8 cellular contexts compared by ENCODE assay signal in genomic region chr12:95548539-95549391, GRCh38. TPM values are rescaled to one million over a fixed set of nuclear protein-coding genes. Genes with fewer than 3 reads are reported as not detected.
DNase-seq lines count a peak whose midpoint lies in the region; TF ChIP-seq lines count a peak whose summit lies in the region.

No MANE protein-coding gene starts in this region.

- no peaks in the 10 kb centered on the region; the same call in 1 of the 2 replicates for H3K4me1 ChIP-seq in H9 (ENCODE audit: insufficient read depth, low read length)
- peaks cover 40% of the 10 kb centered on the region for H3K4me1 ChIP-seq in iPS-18a (ENCODE audit: control insufficient read depth, low read depth, low read length)
- peaks cover 0 to 8% (median 4%) of the 10 kb centered on the region in 3 donors for H3K4me1 ChIP-seq in skeletal muscle tissue (ENCODE audit: control insufficient read depth in 3 of 3, insufficient read depth in 3 of 3, low read length in 3 of 3)

- H3K36me3 ChIP-seq in iPS-18a (ENCODE audit: control insufficient read depth, low read depth, low read length), result no peaks in the 10 kb centered on the region
- H3K36me3 ChIP-seq in skeletal muscle tissue (ENCODE audit: control insufficient read depth in 3 of 3, insufficient read depth in 3 of 3, low read length in 3 of 3), result no peaks in the 10 kb centered on the region

- peak overlapping the region; percentile 94 to 100 (median 99) for H3K27ac Mint-ChIP-seq in H9
- H3K27ac Mint-ChIP-seq in T-helper 2 cell treated with Interferon-gamma antibody and Interleukin-4, amounts not matched to agents 5 μg/mL and 100 μg/mL, for 36 hours, result peak overlapping the region; percentile 74

- DNase-seq in H9 (peak; percentile 85), astrocyte of the cerebellum (ENCODE audit: low read depth) (no peak), NAMALWA (ENCODE audit: low spot score) (no peak), amniotic stem cell (lab: John Stamatoyannopoulos, UW) (no peak), NCI-H446 treated with DMSO at 0.1 percent for 48 hours (lab: John Stamatoyannopoulos, UW) (no peak)
- peak; percentile 65 for DNase-seq in T-helper 2 cell treated with Interferon-gamma antibody and Interleukin-4, amounts not matched to agents 5 μg/mL and 100 μg/mL, for 36 hours (ENCODE audit: low spot score)

- H3K23ac ChIP-seq in H9 (ENCODE audit: insufficient read length, low read depth, low read length), result peak overlapping the region; percentile 74

- H3K36me3 Mint-ChIP-seq in H9 (ENCODE audit: insufficient read depth in 1 of 3, low read depth in 3 of 3), result peaks cover 19 to 28% (median 19%) of the 10 kb centered on the region in 3 experiments
- peaks cover 5% of the 10 kb centered on the region for H3K36me3 Mint-ChIP-seq in T-helper 2 cell treated with Interferon-gamma antibody and Interleukin-4, amounts not matched to agents 5 μg/mL and 100 μg/mL, for 36 hours (ENCODE audit: low read depth)

- H3K9me3 ChIP-seq in H9 (ENCODE audit: control insufficient read depth, low read depth, low read length) (no peaks in the 10 kb centered on the region), iPS-18a (ENCODE audit: control insufficient read depth, low read depth, low read length) (no peaks in the 10 kb centered on the region), skeletal muscle tissue (ENCODE audit: control insufficient read depth in 3 of 3, low read length in 3 of 3) (peaks cover 0 to 5% (median 0%) of the 10 kb centered on the region in 3 donors)

- peak overlapping the region; percentile 87 for H3K18ac ChIP-seq in H9 (ENCODE audit: insufficient read length, low read depth, low read length)

- H2AK5ac ChIP-seq in H9 (ENCODE audit: insufficient read length, low read length), result no peak overlapping the region

- H4K8ac ChIP-seq in H9 (replicated peaks; ENCODE audit: insufficient read length, low read depth, low read length), result no peak overlapping the region

- H3K79me2 ChIP-seq in H9 (ENCODE audit: insufficient read depth, low read length), result peaks cover 19% of the 10 kb centered on the region; the same call in 1 of the 2 replicates

- peak overlapping the region; percentile 37 for H4K5ac ChIP-seq in H9 (ENCODE audit: insufficient read length, low read depth, low read length)

- no peaks in the 10 kb centered on the region for H3K79me1 ChIP-seq in H9 (ENCODE audit: insufficient read depth, low read depth, low read length, poor library complexity, severe bottlenecking)

- no CpG with 5 or more reads among the region's 98 CpGs for WGBS in H9 (ENCODE audit: extremely low coverage, insufficient read length, low lambda C conversion rate)

- H4K20me1 ChIP-seq in H9 (ENCODE audit: control insufficient read depth, insufficient read depth, insufficient read length), result no peaks in the 10 kb centered on the region

- peaks cover 1% of the 10 kb centered on the region; the same call in 1 of the 2 replicates for H3K27me3 Mint-ChIP-seq in H9 (ENCODE audit: low read depth)
- peaks cover 21% of the 10 kb centered on the region for H3K27me3 Mint-ChIP-seq in T-helper 2 cell treated with Interferon-gamma antibody and Interleukin-4, amounts not matched to agents 5 μg/mL and 100 μg/mL, for 36 hours (ENCODE audit: low read depth)

- H3K27ac ChIP-seq in H9 (ENCODE audit: insufficient read length, low read depth, low read length), result peak overlapping the region; percentile 88
- H3K27ac ChIP-seq in iPS-18a (ENCODE audit: low read length), result peak overlapping the region; percentile 83
- H3K27ac ChIP-seq in skeletal muscle tissue (ENCODE audit: low read depth, low read length), result no peak overlapping the region

- no peak overlapping the region for H2BK20ac ChIP-seq in H9 (ENCODE audit: low read depth, low read length, poor library complexity, severe bottlenecking)

- peaks cover 3% of the 10 kb centered on the region for H3K23me2 ChIP-seq in H9 (ENCODE audit: insufficient read length, low read depth, low read length, poor library complexity, severe bottlenecking)

- in situ Hi-C loops in astrocyte of the cerebellum (cut with HindIII; ENCODE audit: low sequenced_read_pairs), result loop anchor here (25.0 kb wide), 1 partner anchor 436 kb away; no protein-coding TSS in a partner anchor

- peak overlapping the region; percentile 67 for H3K4me3 ChIP-seq in astrocyte of the cerebellum (ENCODE audit: low read depth, low read length)
- H3K4me3 ChIP-seq in iPS-18a (ENCODE audit: low read length), result peak overlapping the region; percentile 99
- peak overlapping the region; percentile 61 to 71 (median 64) for H3K4me3 ChIP-seq in skeletal muscle tissue (ENCODE audit: low read length in 3 of 3)

- H2BK5ac ChIP-seq in H9 (ENCODE audit: insufficient read length, low read length), result peak overlapping the region; percentile 29

- TF ChIP-seq CTCF in H9 (conservative IDR thresholded peaks at IDR 0.05), result 0 out of 3 replicates have a peak, but pooled peaks have one; percentile 15
- TF ChIP-seq CTCF in astrocyte of the cerebellum (IDR thresholded peaks at IDR 0.05; ENCODE audit: low read depth, low read length, missing control alignments), result no peak

- peaks cover 52 to 57% of the 10 kb centered on the region in 2 experiments for H3K4me1 Mint-ChIP-seq in H9
- H3K4me1 Mint-ChIP-seq in T-helper 2 cell treated with Interferon-gamma antibody and Interleukin-4, amounts not matched to agents 5 μg/mL and 100 μg/mL, for 36 hours (ENCODE audit: low read depth), result peaks cover 44% of the 10 kb centered on the region

- H2BK12ac ChIP-seq in H9 (ENCODE audit: insufficient read length, low read depth, low read length), result no peak overlapping the region

- H3T11ph ChIP-seq in H9 (ENCODE audit: low read length), result no peak overlapping the region

- no peak overlapping the region for H2BK15ac ChIP-seq in H9 (ENCODE audit: low read depth, low read length)

- H2AFZ ChIP-seq in H9 (ENCODE audit: low read length), result no peak overlapping the region

- H2BK120ac ChIP-seq in H9 (ENCODE audit: low read depth, low read length, poor library complexity, severe bottlenecking), result peak overlapping the region; percentile 62

- peaks cover 0 to 5% of the 10 kb centered on the region in 2 experiments; a peak in 2 of 5 replicates for H3K9me3 Mint-ChIP-seq in H9
- H3K9me3 Mint-ChIP-seq in T-helper 2 cell treated with Interferon-gamma antibody and Interleukin-4, amounts not matched to agents 5 μg/mL and 100 μg/mL, for 36 hours, result peaks cover 7% of the 10 kb centered on the region

- peak overlapping the region; percentile 92 for H3K4me2 ChIP-seq in H9 (ENCODE audit: insufficient read depth, insufficient read length, low read length)

- peak overlapping the region; percentile 83 to 96 for H3K4me3 Mint-ChIP-seq in H9
- H3K4me3 Mint-ChIP-seq in T-helper 2 cell treated with Interferon-gamma antibody and Interleukin-4, amounts not matched to agents 5 μg/mL and 100 μg/mL, for 36 hours, result peak overlapping the region; percentile 89

- H4K91ac ChIP-seq in H9 (ENCODE audit: insufficient read length, low read depth, low read length), result no peak overlapping the region

- peak overlapping the region; percentile 20; the same call in 1 of the 2 replicates for H3K4ac ChIP-seq in H9 (ENCODE audit: low read depth, low read length)

- H3K9ac ChIP-seq in H9 (ENCODE audit: extremely low read depth, insufficient read length, low read length), result peak overlapping the region; percentile 89
- peak overlapping the region; percentile 83 for H3K9ac ChIP-seq in iPS-18a (ENCODE audit: low read length)
- H3K9ac ChIP-seq in skeletal muscle tissue (ENCODE audit: low read depth in 1 of 3, low read length in 3 of 3), result peak overlapping the region; percentile 33 to 54 (median 45)

- H3K14ac ChIP-seq in H9 (ENCODE audit: insufficient read depth, low read length), result peak overlapping the region; percentile 96

- H3K56ac ChIP-seq in H9 (ENCODE audit: insufficient read length, low read depth, low read length), result no peak overlapping the region

- no peaks in the 10 kb centered on the region for H3K27me3 ChIP-seq in H9 (ENCODE audit: insufficient read depth, low read length)
- no peaks in the 10 kb centered on the region for H3K27me3 ChIP-seq in iPS-18a (ENCODE audit: control insufficient read depth, insufficient read depth, low read length)
- peaks cover 6 to 19% (median 14%) of the 10 kb centered on the region in 3 donors for H3K27me3 ChIP-seq in skeletal muscle tissue (ENCODE audit: control insufficient read depth in 3 of 3, insufficient read depth in 3 of 3, low read length in 3 of 3)

RNA-seq across cellular contexts. Expression of gene USP44, which starts 2.5 kb away (rescaled TPM):
- total RNA-seq in H9 (2021) (181 and 185 TPM in 2 replicates), skeletal muscle tissue (1.0 TPM)

Comparison
In these comparisons a context has a peak if more than half of its experiments do, and no peak if none do; other contexts are left out.
1. DNase-seq: peak in H9 (single experiment) and T-helper 2 cell treated with Interferon-gamma antibody and Interleukin-4, amounts not matched to agents 5 μg/mL and 100 μg/mL, for 36 hours (single experiment); none in astrocyte of the cerebellum (single experiment), NAMALWA (single experiment), amniotic stem cell (single experiment) and NCI-H446 treated with DMSO at 0.1 percent for 48 hours (single experiment).
2. RNA of gene USP44, which starts 2.5 kb away (total RNA-seq): 181 to 185 TPM in H9; 1.0 TPM in skeletal muscle tissue (single experiment); every median in the first group is over 10 times any median in the second.
3. Peak in every context shown above with its lines, with median percentiles within 50 percentile points of each other: H3K9ac ChIP-seq and H3K4me3 ChIP-seq.